40 cellular contexts compared by ENCODE assay signal in genomic region chr1:47420547-47420946, GRCh38. TPM values are rescaled to one million over a fixed set of nuclear protein-coding genes. Genes with fewer than 3 reads are reported as not detected.
"Had no signal": no experiment of that assay in that cellular context is flagged by ENCODE, and none has a peak within 500 bp of the region (broad histone marks: within the 10 kb centered on the region; RNA-seq: fewer than 3 reads in every experiment).

No MANE protein-coding gene starts in this region.

- H3K36me3 ChIP-seq: adrenal gland, ascending aorta, brain microvascular endothelial cell, breast epithelium, cardiac muscle cell had no signal

- H3K4me3 ChIP-seq: adrenal gland, ascending aorta, body of pancreas, breast epithelium, cardiac muscle cell had no signal

- H3K27ac ChIP-seq: adrenal gland, ascending aorta, body of pancreas, brain microvascular endothelial cell, breast epithelium, cardiac muscle cell had no signal

- FAIRE-seq: astrocyte, bronchial epithelial cell had no signal

- ATAC-seq: activated naive CD4-positive, alpha-beta T cell treated with anti-CD3 and anti-CD28 coated beads, Interleukin-2, amount 50 U/mL, for 72 hours; activated naive CD8-positive, alpha-beta T cell treated with anti-CD3 and anti-CD28 coated beads, Interleukin-2, amount 50 U/mL, for 24 hours; activated T-cell treated with anti-CD3 and anti-CD28 coated beads, Interleukin-2, amount 50 U/mL, for 4 hours; activated T-cell treated with anti-CD3 and anti-CD28 coated beads, Interleukin-2, amount 50 U/mL, for 72 hours; activated T-helper 17 cell treated with anti-CD3 and anti-CD28 coated beads, Interleukin-2, amount 50 U/mL, for 72 hours; body of pancreas had no signal

- DNase-seq: activated effector memory CD4-positive, alpha-beta T cell treated with anti-CD3 and anti-CD28 coated beads, Interleukin-2, amount 50 U/mL, for 16 hours; activated effector memory CD4-positive, alpha-beta T cell treated with Interleukin-2 at 50 U/mL for 16 hours; activated gamma-delta T cell; activated gamma-delta T cell treated with Interleukin-2 at 50 U/mL for 16 hours; activated naive CD4-positive, alpha-beta T cell; activated naive CD4-positive, alpha-beta T cell treated with anti-CD3 and anti-CD28 coated beads for 36 hours; activated naive CD4-positive, alpha-beta T cell treated with anti-CD3 and anti-CD28 coated beads, Interleukin-2, amount 10 ng/mL, durations not matched to agents 7 days and 5 days; activated naive CD4-positive, alpha-beta T cell treated with anti-CD3 and anti-CD28 coated beads, Interleukin-2, amount 50 U/mL, for 16 hours; activated naive CD4-positive, alpha-beta T cell treated with Interleukin-2 at 50 U/mL for 16 hours; activated naive CD8-positive, alpha-beta T cell treated with anti-CD3 and anti-CD28 coated beads for 36 hours; activated naive CD8-positive, alpha-beta T cell treated with anti-CD3 and anti-CD28 coated beads, Interleukin-2, amount 10 ng/mL, durations not matched to agents 7 days and 5 days; activated naive CD8-positive, alpha-beta T cell treated with anti-CD3 and anti-CD28 coated beads, Interleukin-2, amount 50 U/mL, for 24 hours; activated T-cell treated with anti-CD3 and anti-CD28 coated beads, Interleukin-2, amount 50 U/mL, for 1 hour; activated T-cell treated with anti-CD3 and anti-CD28 coated beads, Interleukin-2, amount 50 U/mL, for 24 hours; activated T-cell treated with anti-CD3 and anti-CD28 coated beads, Interleukin-2, amount 50 U/mL, for 4 hours; activated T-cell treated with anti-CD3 and anti-CD28 coated beads, Interleukin-2, amount 50 U/mL, for 48 hours; activated T-cell treated with anti-CD3 and anti-CD28 coated beads, Interleukin-2, amount 50 U/mL, for 72 hours; adrenal gland; amniotic stem cell; amygdala; anterior cingulate cortex; aorta; body of pancreas; brain microvascular endothelial cell; caudate nucleus; central memory CD4-positive, alpha-beta T cell; cerebellar nuclear complex had no signal

- H3K4me1 ChIP-seq: adrenal gland, ascending aorta, body of pancreas, breast epithelium had no signal

- H3K9me3 ChIP-seq: adrenal gland, ascending aorta, body of pancreas, breast epithelium had no signal

RNA-seq across cellular contexts. Expression of gene FOXE3, which starts 4.5 kb away (rescaled TPM):
- total RNA-seq: activated naive CD4-positive, alpha-beta T cell treated with anti-CD3 and anti-CD28 coated beads for 36 hours; activated naive CD4-positive, alpha-beta T cell treated with anti-CD3 and anti-CD28 coated beads, Interleukin-2, amount 50 U/mL, for 72 hours; activated naive CD8-positive, alpha-beta T cell treated with anti-CD3 and anti-CD28 coated beads for 36 hours; activated naive CD8-positive, alpha-beta T cell treated with anti-CD3 and anti-CD28 coated beads, Interleukin-2, amount 10 ng/mL, durations not matched to agents 7 days and 5 days; activated T-cell treated with anti-CD3 and anti-CD28 coated beads, Interleukin-2, amount 50 U/mL, for 4 hours; activated T-cell treated with anti-CD3 and anti-CD28 coated beads, Interleukin-2, amount 50 U/mL, for 72 hours; activated T-helper 1 cell treated with anti-CD3 and anti-CD28 coated beads, Interleukin-12 subunit alpha, Interleukin-12 subunit beta, Interleukin-2, Interleukin-4 antibody, amounts not matched to agents 30 ng/mL and 10 ng/mL and 1 ng/mL, durations not matched to agents 14 hours and 24 hours and 36 hours; activated T-helper 17 cell treated with anti-CD3 and anti-CD28 coated beads, Interleukin-2, amount 50 U/mL, for 72 hours; activated T-helper 2 cell treated with anti-CD3 and anti-CD28 coated beads, Interferon-gamma antibody, Interleukin-2, Interleukin-4, amounts not matched to agents 10 μg/mL and 5 μg/mL and 100 μg/mL, durations not matched to agents 14 hours and 24 hours and 36 hours; adrenal gland; aorta; ascending aorta; body of pancreas; breast epithelium; bronchial epithelial cell; cardiac muscle cell; cardiac septum; cerebellum; chondrocyte had no signal
- polyA plus RNA-seq: adipose tissue, aorta, cardiac muscle cell had no signal

RNA-seq across cellular contexts. Expression of gene FOXD2, which starts 17.3 kb away (rescaled TPM):
- total RNA-seq: bronchial epithelial cell, cardiac muscle cell had no signal
